24 cellular contexts compared by ENCODE assay signal in genomic region chr15:54046093-54046492, GRCh38.
DNase-seq lines count a peak whose midpoint lies in the region; ATAC-seq, FAIRE-seq and TF ChIP-seq lines count a peak whose summit lies in the region.
"Had no signal": no experiment of that assay in that cellular context is flagged by ENCODE, and none has a peak within 500 bp of the region (broad histone marks: within the 10 kb centered on the region; RNA-seq: fewer than 3 reads in every experiment).

No MANE protein-coding gene starts in this region.

- POLR2A ChIA-PET in HepG2 (lab: Yijun Ruan, JAX) = no interaction called here

- TF ChIP-seq POLR2A in HepG2 (IDR thresholded peaks at IDR 0.05; ENCODE audit: insufficient read depth in 1 of 2, low read depth in 2 of 2, low read length in 2 of 2) (no peak), right lobe of liver (IDR thresholded peaks at IDR 0.05) (no peak), ovary (IDR thresholded peaks at IDR 0.05) (no peak)

- TF ChIP-seq EP300 in HepG2 (IDR thresholded peaks at IDR 0.05; ENCODE audit: low read depth in 2 of 2, low read length in 2 of 2) = no peak
- no peak for TF ChIP-seq EP300 in HepG2 (CRISPR knock-in tag; IDR thresholded peaks at IDR 0.05; ENCODE audit: borderline replicate concordance)
- no peak for TF ChIP-seq EP300 in ovary (IDR thresholded peaks at IDR 0.05)

- intact Hi-C loops in HepG2 (cut with micrococcal nuclease; ENCODE audit: unreplicated experiment) (loop anchor here (5.0 kb wide), 1 partner anchor 871 kb away; no protein-coding TSS in a partner anchor), right lobe of liver (cut with DNase I) (no loop called here), pancreas (cut with DNase I) (no loop called here), ovary (cut with DNase I) (no loop called here)

- H3K27ac ChIP-seq in HepG2 (ENCODE audit: extremely low read length, insufficient read depth, low read length) = no peak overlapping the region
- no peak overlapping the region for H3K27ac ChIP-seq in right lobe of liver
- H3K27ac ChIP-seq in RWPE2 (ENCODE audit: poor library complexity, severe bottlenecking) = no peak overlapping the region
- peak overlapping the region; percentile 19 for H3K27ac ChIP-seq in epithelial cell of prostate
- no peak overlapping the region for H3K27ac ChIP-seq in pancreas
- H3K27ac ChIP-seq in ovary = no peak overlapping the region
- H3K27ac ChIP-seq: A549; BLaER1 treated with 17β-estradiol and CSF1 and Interleukin-3, amounts not matched to agents 10 nM and 100 nM; GM23248 had no signal

- no peak overlapping the region for H3K9ac ChIP-seq in HepG2 (ENCODE audit: insufficient read depth, low read depth, low read length)
- H3K9ac ChIP-seq: BLaER1 treated with 17β-estradiol and CSF1 and Interleukin-3, amounts not matched to agents 10 nM and 100 nM; GM23248 had no signal

- ATAC-seq in HepG2 (no peak), right lobe of liver (no peak), RWPE2 (ENCODE audit: low read depth) (peak; percentile 65), pancreas (no peak)
- ATAC-seq: A549 had no signal

- WGBS in HepG2 (ENCODE audit: low lambda C conversion rate) = 7% methylated on average over 2 of the region's 2 CpGs
- 56% methylated on average over 2 of the region's 2 CpGs for WGBS in right lobe of liver (ENCODE audit: insufficient coverage, low coverage, low lambda C conversion rate, missing lambda C conversion rate)
- 70 to 82% methylated on average over 2 of the region's 2 CpGs for WGBS in pancreas, 2 donors
- 82 to 88% (median 88%) methylated on average over 2 of the region's 2 CpGs for WGBS in ovary, 3 donors

- DNase-seq in HepG2 (ENCODE audit: low spot score) = no peak
- DNase-seq in right lobe of liver = no peak
- DNase-seq in RWPE2 (ENCODE audit: low spot score) = no peak
- DNase-seq in epithelial cell of prostate (ENCODE audit: low read depth, low spot score) = no peak
- DNase-seq in pancreas = no peak
- DNase-seq in ovary = no peak
- DNase-seq in OCI-M1 (lab: John Stamatoyannopoulos, UW) = no peak
- DNase-seq in HPDE6-E6E7 (ENCODE audit: extremely low spot score) = no peak
- DNase-seq: 8988T; ACHN; AML-193; BE2C; CD4-positive, alpha-beta T cell; CD8-positive, alpha-beta memory T cell; DMS 273 treated with DMSO at 0.1 percent for 48 hours; DND-41; GM23248; HCEC 1CT had no signal

- no peak overlapping the region for H2AFZ ChIP-seq in HepG2 (ENCODE audit: low read length)
- H2AFZ ChIP-seq: GM23248 had no signal

- in situ Hi-C loops in HepG2 (cut with HindIII; ENCODE audit: extremely low pct_ligation_motif_present, low pct_unique_long_range_greater_than_20kb) = no loop called here

- H3K27me3 ChIP-seq in HepG2 (ENCODE audit: control insufficient read depth in 1 of 2, insufficient read depth in 2 of 2, low read length in 2 of 2) (no peaks in the 10 kb centered on the region), right lobe of liver (no peaks in the 10 kb centered on the region), RWPE2 (ENCODE audit: insufficient read depth, poor library complexity, severe bottlenecking) (no peaks in the 10 kb centered on the region), pancreas (no peaks in the 10 kb centered on the region), ovary (no peaks in the 10 kb centered on the region)
- H3K27me3 ChIP-seq: BE2C; BLaER1 treated with 17β-estradiol and CSF1 and Interleukin-3, amounts not matched to agents 10 nM and 100 nM had no signal

- H3K9me3 ChIP-seq in HepG2 (ENCODE audit: low read length) (no peaks in the 10 kb centered on the region), right lobe of liver (no peaks in the 10 kb centered on the region), RWPE2 (ENCODE audit: severe bottlenecking) (peaks cover 3% of the 10 kb centered on the region), pancreas (no peaks in the 10 kb centered on the region), ovary (no peaks in the 10 kb centered on the region)
- H3K9me3 ChIP-seq: A549; BE2C; BLaER1 treated with 17β-estradiol and CSF1 and Interleukin-3, amounts not matched to agents 10 nM and 100 nM had no signal

- H3K4me1 ChIP-seq in HepG2 (ENCODE audit: insufficient read depth, low read length) (no peaks in the 10 kb centered on the region), right lobe of liver (no peaks in the 10 kb centered on the region), RWPE2 (ENCODE audit: insufficient read depth, poor library complexity, severe bottlenecking) (no peaks in the 10 kb centered on the region), pancreas (no peaks in the 10 kb centered on the region), ovary (ENCODE audit: insufficient read depth) (no peaks in the 10 kb centered on the region)
- H3K4me1 ChIP-seq: A549; BE2C; BLaER1 treated with 17β-estradiol and CSF1 and Interleukin-3, amounts not matched to agents 10 nM and 100 nM had no signal

- H3K4me3 ChIP-seq in HepG2 (replicated peaks in 1 of 3; ENCODE audit: insufficient read depth in 1 of 3, low read depth in 2 of 3, low read length in 3 of 3) (no peak overlapping the region), right lobe of liver (no peak overlapping the region), RWPE2 (ENCODE audit: severe bottlenecking) (no peak overlapping the region), pancreas (no peak overlapping the region), ovary (no peak overlapping the region)
- H3K4me3 ChIP-seq: A549; BLaER1 treated with 17β-estradiol and CSF1 and Interleukin-3, amounts not matched to agents 10 nM and 100 nM; GM23248 had no signal

- CTCF ChIA-PET in HepG2 (lab: Yijun Ruan, JAX; ENCODE audit: low intra/inter-chr PET ratio, low total read pairs) = no interaction called here

- no peak overlapping the region for H3K4me2 ChIP-seq in HepG2 (ENCODE audit: low read depth, low read length)
- H3K4me2 ChIP-seq: A549; BLaER1 treated with 17β-estradiol and CSF1 and Interleukin-3, amounts not matched to agents 10 nM and 100 nM had no signal

- no TSS peak for BruUV-seq in HepG2 (replicated peaks; lab: Mats Ljungman, UMichigan)

- H3K36me3 ChIP-seq in HepG2 (replicated peaks in 1 of 2; ENCODE audit: control insufficient read depth in 1 of 2, insufficient read depth in 2 of 2, low read length in 2 of 2) (no peaks in the 10 kb centered on the region), right lobe of liver (no peaks in the 10 kb centered on the region), RWPE2 (ENCODE audit: low read depth) (no peaks in the 10 kb centered on the region), pancreas (no peaks in the 10 kb centered on the region), ovary (no peaks in the 10 kb centered on the region)
- H3K36me3 ChIP-seq: BE2C; BLaER1 treated with 17β-estradiol and CSF1 and Interleukin-3, amounts not matched to agents 10 nM and 100 nM had no signal

- H4K20me1 ChIP-seq in HepG2 (ENCODE audit: insufficient read depth, low read length) = no peaks in the 10 kb centered on the region
- H4K20me1 ChIP-seq: BLaER1 treated with 17β-estradiol and CSF1 and Interleukin-3, amounts not matched to agents 10 nM and 100 nM had no signal

- TF ChIP-seq CTCF in HepG2 (CRISPR knock-in tag; IDR thresholded peaks at IDR 0.05) (no peak), right lobe of liver (IDR thresholded peaks at IDR 0.05) (no peak), RWPE2 (IDR thresholded peaks at IDR 0.05; ENCODE audit: poor library complexity, severe bottlenecking) (no peak), pancreas (IDR thresholded peaks at IDR 0.05) (no peak), ovary (IDR thresholded peaks at IDR 0.05) (no peak)

- H3K79me2 ChIP-seq in HepG2 (ENCODE audit: insufficient read depth, low read length) = no peaks in the 10 kb centered on the region

- no peak for TF ChIP-seq RAD21 in HepG2 (CRISPR knock-in tag; IDR thresholded peaks at IDR 0.05)

- FAIRE-seq in HepG2 (lab: Jason Lieb, UNC) (no peak), pancreas (lab: Jason Lieb, UNC) (peak; percentile 26)
- FAIRE-seq: A549, D721Med, G401.6, GM12892, H1 had no signal

TF ChIP-seq in HepG2, 621 proteins besides CTCF, POLR2A, EP300 and RAD21:
- no peak for TF ChIP-seq FOXP1 (IDR thresholded peaks at IDR 0.05)
- no peak for TF ChIP-seq FOXP1 (CRISPR knock-in tag; IDR thresholded peaks at IDR 0.05)
- TF ChIP-seq ATF7 (IDR thresholded peaks at IDR 0.05) = 0 out of 2 replicates have a peak, but pooled peaks have one; percentile 8
- no peak for TF ChIP-seq ATF7 (CRISPR knock-in tag; IDR thresholded peaks at IDR 0.05)
TF ChIP-seq in HepG2: peak in this region for 1.
